In genomic region chr2:222714361-222715256, GRCh38 we compare ENCODE assay signal across 14 cellular contexts. TPM values are rescaled to one million over a fixed set of nuclear protein-coding genes. Genes with fewer than 3 reads are reported as not detected.
A peak's percentile ranks its signal among the peaks of the same experiment; 100 is the strongest.
DNase-seq lines count a peak whose midpoint lies in the region; ATAC-seq and TF ChIP-seq lines count a peak whose summit lies in the region.
"Had no signal": no experiment of that assay in that cellular context is flagged by ENCODE, and none has a peak within 500 bp of the region (broad histone marks: within the 10 kb centered on the region; RNA-seq: fewer than 3 reads in every experiment).

No MANE protein-coding gene starts in this region.

- peak; percentile 55 for DNase-seq in DMS79 (lab: John Stamatoyannopoulos, UW)
- DNase-seq in WERI-Rb-1, result peak; percentile 13
- peak; percentile 48 for DNase-seq in left ventricle myocardium superior
- DNase-seq in sciatic nerve (ENCODE audit: low spot score), result no peak
- DNase-seq in naive thymus-derived CD8-positive, alpha-beta T cell, result no peak
- no peak for DNase-seq in activated CD4-positive, alpha-beta T cell treated with anti-CD3 and anti-CD28 coated beads, Interleukin-2, amount 50 U/mL, for 1 hour
- DNase-seq in kidney glomerular epithelial cell (lab: John Stamatoyannopoulos, UW), result no peak
- DNase-seq: activated CD8-positive, alpha-beta memory T cell treated with anti-CD3 and anti-CD28 coated beads for 24 hours; activated naive CD8-positive, alpha-beta T cell treated with anti-CD3 and anti-CD28 coated beads, Interleukin-2, amount 10 ng/mL, durations not matched to agents 7 days and 5 days; DMS153; NCI-H2029 treated with DMSO at 0.1 percent for 48 hours; T1000 had no signal

- H3K4me3 ChIP-seq in WERI-Rb-1 (ENCODE audit: low read depth, low read length), result no peak overlapping the region

- H3K27ac ChIP-seq in WERI-Rb-1, result no peak overlapping the region

- no peak for TF ChIP-seq CTCF in WERI-Rb-1 (IDR thresholded peaks at IDR 0.05; ENCODE audit: low read depth, low read length)

- H3K27me3 ChIP-seq in WERI-Rb-1 (ENCODE audit: insufficient read depth, low read depth, severe bottlenecking), result no peaks in the 10 kb centered on the region

- no peak overlapping the region for H3K27ac Mint-ChIP-seq in naive thymus-derived CD8-positive, alpha-beta T cell
- H3K27ac Mint-ChIP-seq: activated naive CD8-positive, alpha-beta T cell treated with anti-CD3 and anti-CD28 coated beads, Interleukin-2, amount 10 ng/mL, durations not matched to agents 7 days and 5 days had no signal

- intact Hi-C loops in left ventricle myocardium superior (cut with micrococcal nuclease) (no loop called here), sciatic nerve (cut with DNase I) (loop anchor here (5.0 kb wide), 1 partner anchor 148 kb away; the partner anchor contains the start of gene ACSL3)

- ATAC-seq in left ventricle myocardium superior (peak; percentile 96), sciatic nerve (peak; percentile 93), GM21381 (IDR thresholded peaks at IDR 0.05; ENCODE audit: unreplicated experiment) (no peak)
- no peak for ATAC-seq in naive thymus-derived CD8-positive, alpha-beta T cell

- no peaks in the 10 kb centered on the region for H3K9me3 ChIP-seq in WERI-Rb-1 (ENCODE audit: severe bottlenecking)

- H3K4me3 Mint-ChIP-seq in naive thymus-derived CD8-positive, alpha-beta T cell, result no peak overlapping the region
- H3K4me3 Mint-ChIP-seq: activated naive CD8-positive, alpha-beta T cell treated with anti-CD3 and anti-CD28 coated beads, Interleukin-2, amount 10 ng/mL, durations not matched to agents 7 days and 5 days had no signal

- peaks cover 5 to 45% (median 7%) of the 10 kb centered on the region in 5 donors for H3K27me3 Mint-ChIP-seq in naive thymus-derived CD8-positive, alpha-beta T cell

- peaks cover 0 to 8% (median 4%) of the 10 kb centered on the region in 4 donors for H3K4me1 Mint-ChIP-seq in naive thymus-derived CD8-positive, alpha-beta T cell

- H3K36me3 Mint-ChIP-seq in naive thymus-derived CD8-positive, alpha-beta T cell, result no peaks in the 10 kb centered on the region
- H3K36me3 Mint-ChIP-seq: activated naive CD8-positive, alpha-beta T cell treated with anti-CD3 and anti-CD28 coated beads, Interleukin-2, amount 10 ng/mL, durations not matched to agents 7 days and 5 days had no signal

- H3K36me3 ChIP-seq in WERI-Rb-1, result no peaks in the 10 kb centered on the region

- POLR2A ChIA-PET in naive thymus-derived CD8-positive, alpha-beta T cell (lab: Charles Lee), result no interaction called here

- no peaks in the 10 kb centered on the region for H3K9me3 Mint-ChIP-seq in naive thymus-derived CD8-positive, alpha-beta T cell
- H3K9me3 Mint-ChIP-seq: activated naive CD8-positive, alpha-beta T cell treated with anti-CD3 and anti-CD28 coated beads, Interleukin-2, amount 10 ng/mL, durations not matched to agents 7 days and 5 days had no signal

RNA-seq across cellular contexts. Expression of gene MOGAT1, which starts 43.2 kb away (rescaled TPM):
- total RNA-seq in left ventricle myocardium superior (0.25 TPM), sciatic nerve (0.45 TPM)
- not detected for total RNA-seq in naive thymus-derived CD8-positive, alpha-beta T cell
- not detected for polyA plus RNA-seq in naive thymus-derived CD8-positive, alpha-beta T cell
- total RNA-seq: activated naive CD8-positive, alpha-beta T cell treated with anti-CD3 and anti-CD28 coated beads, Interleukin-2, amount 10 ng/mL, durations not matched to agents 7 days and 5 days; ureter had no signal

RNA-seq across cellular contexts. Expression of gene FARSB, which starts 58.7 kb away (rescaled TPM):
- total RNA-seq in left ventricle myocardium superior (18.5 TPM), sciatic nerve (16.4 TPM)
- total RNA-seq in naive thymus-derived CD8-positive, alpha-beta T cell, result 10 to 100 TPM; 15.8 to 16.1 TPM
- 10 to 100 TPM; 28.2 to 34.2 (median 33.8) TPM for polyA plus RNA-seq in naive thymus-derived CD8-positive, alpha-beta T cell

Comparison
In these comparisons a context has a peak if more than half of its experiments do, and no peak if none do; other contexts are left out.
1. DNase-seq: peak in DMS79 (single experiment), WERI-Rb-1 (single experiment) and left ventricle myocardium superior (single experiment); none in sciatic nerve (single experiment), naive thymus-derived CD8-positive, alpha-beta T cell (0 of 10), activated CD4-positive, alpha-beta T cell treated with anti-CD3 and anti-CD28 coated beads, Interleukin-2, amount 50 U/mL, for 1 hour (single experiment) and kidney glomerular epithelial cell (single experiment).
2. ATAC-seq: peak in left ventricle myocardium superior (single experiment) and sciatic nerve (single experiment); none in naive thymus-derived CD8-positive, alpha-beta T cell (0 of 2) and GM21381 (single experiment).